ENCODE assay signal across 1 cellular context in the genomic region with DNA sequence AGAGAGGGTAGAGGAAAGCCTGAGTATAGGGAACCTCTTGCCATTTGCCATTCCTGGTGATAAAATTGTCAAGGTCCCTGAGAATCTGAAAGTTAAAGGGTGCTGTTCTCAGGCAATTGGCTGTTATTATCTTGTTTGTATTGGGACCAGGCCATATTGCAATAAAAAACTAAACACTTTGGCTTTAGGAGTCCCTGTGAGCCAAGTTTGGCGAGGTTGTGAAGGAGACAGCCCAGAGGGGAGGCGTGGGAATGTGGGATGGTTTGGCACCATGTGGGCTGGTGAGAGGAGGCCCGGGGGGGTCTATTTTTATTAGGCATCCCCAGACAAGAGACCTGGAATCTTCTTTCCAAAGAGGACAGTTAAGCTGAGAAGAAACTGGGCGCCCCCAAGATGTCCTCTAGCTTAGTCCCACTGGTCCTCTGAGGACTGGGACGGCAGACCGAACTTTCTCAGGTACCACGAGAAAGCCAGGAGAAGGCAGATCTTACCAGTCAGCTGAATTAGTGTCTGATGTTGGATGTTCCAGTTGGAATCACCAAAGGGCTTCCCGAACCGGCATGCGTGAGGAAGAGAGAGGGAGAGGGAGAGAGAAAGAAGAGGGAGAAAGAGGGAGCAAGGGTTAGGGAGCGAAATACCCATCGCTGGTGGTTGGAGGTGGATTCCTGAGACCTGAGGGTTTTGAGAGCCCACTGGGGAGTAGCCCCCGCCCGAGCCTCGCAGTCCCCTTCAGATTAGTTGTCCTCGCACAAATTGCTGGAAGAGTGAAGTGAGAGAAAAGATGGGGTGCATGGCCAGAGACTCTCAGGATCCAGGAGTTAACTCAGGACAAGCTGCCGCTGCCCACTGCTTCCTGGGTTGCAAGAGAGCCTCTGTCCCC.
TF ChIP-seq lines count a peak whose summit lies in the region.

No MANE protein-coding gene starts in this region.

TF ChIP-seq in HepG2, 621 proteins besides CTCF, POLR2A, EP300 and RAD21:
- TF ChIP-seq KAT7 (CRISPR knock-in tag; IDR thresholded peaks at IDR 0.05; ENCODE audit: borderline replicate concordance) (no peak), MED13 (CRISPR knock-in tag; IDR thresholded peaks at IDR 0.05) (no peak), KDM6A (CRISPR knock-in tag; IDR thresholded peaks at IDR 0.05; ENCODE audit: low read depth) (no peak)
- TF ChIP-seq, protein P1, sequence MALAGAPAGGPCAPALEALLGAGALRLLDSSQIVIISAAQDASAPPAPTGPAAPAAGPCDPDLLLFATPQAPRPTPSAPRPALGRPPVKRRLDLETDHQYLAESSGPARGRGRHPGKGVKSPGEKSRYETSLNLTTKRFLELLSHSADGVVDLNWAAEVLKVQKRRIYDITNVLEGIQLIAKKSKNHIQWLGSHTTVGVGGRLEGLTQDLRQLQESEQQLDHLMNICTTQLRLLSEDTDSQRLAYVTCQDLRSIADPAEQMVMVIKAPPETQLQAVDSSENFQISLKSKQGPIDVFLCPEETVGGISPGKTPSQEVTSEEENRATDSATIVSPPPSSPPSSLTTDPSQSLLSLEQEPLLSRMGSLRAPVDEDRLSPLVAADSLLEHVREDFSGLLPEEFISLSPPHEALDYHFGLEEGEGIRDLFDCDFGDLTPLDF (CRISPR knock-in tag; IDR thresholded peaks at IDR 0.05), result no peak
- TF ChIP-seq, protein P2, sequence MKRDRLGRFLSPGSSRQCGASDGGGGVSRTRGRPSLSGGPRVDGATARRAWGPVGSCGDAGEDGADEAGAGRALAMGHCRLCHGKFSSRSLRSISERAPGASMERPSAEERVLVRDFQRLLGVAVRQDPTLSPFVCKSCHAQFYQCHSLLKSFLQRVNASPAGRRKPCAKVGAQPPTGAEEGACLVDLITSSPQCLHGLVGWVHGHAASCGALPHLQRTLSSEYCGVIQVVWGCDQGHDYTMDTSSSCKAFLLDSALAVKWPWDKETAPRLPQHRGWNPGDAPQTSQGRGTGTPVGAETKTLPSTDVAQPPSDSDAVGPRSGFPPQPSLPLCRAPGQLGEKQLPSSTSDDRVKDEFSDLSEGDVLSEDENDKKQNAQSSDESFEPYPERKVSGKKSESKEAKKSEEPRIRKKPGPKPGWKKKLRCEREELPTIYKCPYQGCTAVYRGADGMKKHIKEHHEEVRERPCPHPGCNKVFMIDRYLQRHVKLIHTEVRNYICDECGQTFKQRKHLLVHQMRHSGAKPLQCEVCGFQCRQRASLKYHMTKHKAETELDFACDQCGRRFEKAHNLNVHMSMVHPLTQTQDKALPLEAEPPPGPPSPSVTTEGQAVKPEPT (CRISPR knock-in tag; IDR thresholded peaks at IDR 0.05; ENCODE audit: low read depth), result no peak
- TF ChIP-seq, protein P3, sequence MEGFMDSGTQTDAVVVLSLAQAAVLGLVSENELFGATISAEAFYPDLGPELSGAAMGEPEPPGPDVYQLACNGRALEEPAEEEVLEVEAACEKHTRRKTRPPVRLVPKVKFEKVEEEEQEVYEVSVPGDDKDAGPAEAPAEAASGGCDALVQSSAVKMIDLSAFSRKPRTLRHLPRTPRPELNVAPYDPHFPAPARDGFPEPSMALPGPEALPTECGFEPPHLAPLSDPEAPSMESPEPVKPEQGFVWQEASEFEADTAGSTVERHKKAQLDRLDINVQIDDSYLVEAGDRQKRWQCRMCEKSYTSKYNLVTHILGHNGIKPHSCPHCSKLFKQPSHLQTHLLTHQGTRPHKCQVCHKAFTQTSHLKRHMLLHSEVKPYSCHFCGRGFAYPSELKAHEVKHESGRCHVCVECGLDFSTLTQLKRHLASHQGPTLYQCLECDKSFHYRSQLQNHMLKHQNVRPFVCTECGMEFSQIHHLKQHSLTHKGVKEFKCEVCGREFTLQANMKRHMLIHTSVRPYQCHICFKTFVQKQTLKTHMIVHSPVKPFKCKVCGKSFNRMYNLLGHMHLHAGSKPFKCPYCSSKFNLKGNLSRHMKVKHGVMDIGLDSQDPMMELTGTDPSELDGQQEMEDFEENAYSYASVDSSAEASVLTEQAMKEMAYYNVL (CRISPR knock-in tag; IDR thresholded peaks at IDR 0.05; ENCODE audit: borderline replicate concordance), result no peak
- TF ChIP-seq, protein P4, sequence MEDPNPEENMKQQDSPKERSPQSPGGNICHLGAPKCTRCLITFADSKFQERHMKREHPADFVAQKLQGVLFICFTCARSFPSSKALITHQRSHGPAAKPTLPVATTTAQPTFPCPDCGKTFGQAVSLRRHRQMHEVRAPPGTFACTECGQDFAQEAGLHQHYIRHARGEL (CRISPR knock-in tag; IDR thresholded peaks at IDR 0.05), result no peak
